24 cellular contexts compared by ENCODE assay signal in genomic region chr2:156581280-156581679, GRCh38.
DNase-seq lines count a peak whose midpoint lies in the region; ATAC-seq, FAIRE-seq and TF ChIP-seq lines count a peak whose summit lies in the region.
"Had no signal": no experiment of that assay in that cellular context is flagged by ENCODE, and none has a peak within 500 bp of the region (broad histone marks: within the 10 kb centered on the region; RNA-seq: fewer than 3 reads in every experiment).

No MANE protein-coding gene starts in this region.

- H3K4me3 Mint-ChIP-seq in T-helper 2 cell treated with Interferon-gamma antibody and Interleukin-4, amounts not matched to agents 5 μg/mL and 100 μg/mL, for 36 hours: peak overlapping the region; percentile 67
- H3K4me3 Mint-ChIP-seq: CD14-positive monocyte; CD4-positive, alpha-beta T cell; CD8-positive, alpha-beta memory T cell; GM23338; H9 had no signal

- peaks cover 23% of the 10 kb centered on the region for H3K4me1 Mint-ChIP-seq in T-helper 2 cell treated with Interferon-gamma antibody and Interleukin-4, amounts not matched to agents 5 μg/mL and 100 μg/mL, for 36 hours (ENCODE audit: low read depth)

- no peak overlapping the region for H3K56ac ChIP-seq in IMR-90 (ENCODE audit: extremely low read depth, insufficient read depth, low read length)

- H3K4me3 ChIP-seq in IMR-90 (ENCODE audit: insufficient read depth, low read depth, low read length) (no peak overlapping the region), K562 (no peak overlapping the region)
- H3K4me3 ChIP-seq: A549; BLaER1 treated with 17β-estradiol and CSF1 and Interleukin-3, amounts not matched to agents 10 nM and 100 nM; GM23338 had no signal

- peak; percentile 17; the same call in 1 of the 2 replicates for ATAC-seq in IMR-90 (ENCODE audit: low read depth)
- peak; percentile 79 for ATAC-seq in K562
- ATAC-seq in GM21723 (IDR thresholded peaks at IDR 0.05; ENCODE audit: unreplicated experiment): no peak
- no peak for ATAC-seq in HG03378 (IDR thresholded peaks at IDR 0.05; ENCODE audit: unreplicated experiment)
- no peak for ATAC-seq in Right ventricle myocardium superior (ENCODE audit: poor library complexity)
- ATAC-seq: A549, GM23338, HCT116 had no signal

- no peaks in the 10 kb centered on the region for H3K27me3 ChIP-seq in IMR-90 (ENCODE audit: control insufficient read depth, insufficient read depth, low read length)
- H3K27me3 ChIP-seq in K562 (ENCODE audit: control insufficient read depth in 2 of 2, insufficient read depth in 2 of 2, low read length in 2 of 2): no peaks in the 10 kb centered on the region
- H3K27me3 ChIP-seq: BE2C; BLaER1 treated with 17β-estradiol and CSF1 and Interleukin-3, amounts not matched to agents 10 nM and 100 nM had no signal

- no TSS peak for BruUV-seq in IMR-90 (replicated peaks; lab: Mats Ljungman, UMichigan)
- BruUV-seq in K562 (replicated peaks; lab: Mats Ljungman, UMichigan): no TSS peak

- peaks cover 31% of the 10 kb centered on the region for H3K36me3 Mint-ChIP-seq in T-helper 2 cell treated with Interferon-gamma antibody and Interleukin-4, amounts not matched to agents 5 μg/mL and 100 μg/mL, for 36 hours (ENCODE audit: low read depth)

- DNase-seq in T-helper 2 cell treated with Interferon-gamma antibody and Interleukin-4, amounts not matched to agents 5 μg/mL and 100 μg/mL, for 36 hours (ENCODE audit: low spot score): no peak
- no peak for DNase-seq in T-helper 2 cell
- DNase-seq in IMR-90: no peak
- DNase-seq in K562 (ENCODE audit: extremely low read depth in 1 of 4, low spot score in 3 of 4): peak in 1 of 4 experiments; percentile 8
- DNase-seq in Right ventricle myocardium superior: no peak
- DNase-seq: 8988T; ACHN; AML-193; BE2C; CD4-positive, alpha-beta T cell; CD8-positive, alpha-beta memory T cell; DMS 273 treated with DMSO at 0.1 percent for 48 hours; DMS79; H9 had no signal

- H2AFZ ChIP-seq in IMR-90 (replicated peaks; ENCODE audit: low read length, poor library complexity): no peak overlapping the region
- no peak overlapping the region for H2AFZ ChIP-seq in K562 (ENCODE audit: low read depth, low read length)
- H2AFZ ChIP-seq: GM23338 had no signal

- H3K9me1 ChIP-seq in IMR-90 (ENCODE audit: insufficient read depth, low read length) (no peaks in the 10 kb centered on the region), K562 (ENCODE audit: control insufficient read depth, insufficient read depth, low read length) (no peaks in the 10 kb centered on the region)

- no peak overlapping the region for H3K27ac ChIP-seq in IMR-90 (ENCODE audit: insufficient read depth, low read length)
- no peak overlapping the region for H3K27ac ChIP-seq in K562 (ENCODE audit: extremely low read depth, low read depth, low read length)
- H3K27ac ChIP-seq: A549; BLaER1 treated with 17β-estradiol and CSF1 and Interleukin-3, amounts not matched to agents 10 nM and 100 nM had no signal

- no peaks in the 10 kb centered on the region for H3K79me1 ChIP-seq in IMR-90 (ENCODE audit: low read depth in 1 of 2, low read length in 2 of 2)

- no peak overlapping the region for H3K4ac ChIP-seq in IMR-90 (ENCODE audit: low read depth, low read length)

- TF ChIP-seq CTCF in IMR-90 (conservative IDR thresholded peaks at IDR 0.05; ENCODE audit: low read depth, low read length) (no peak), K562 (IDR thresholded peaks at IDR 0.05 in 2 of 3, conservative IDR thresholded peaks at IDR 0.05 in 1 of 3; ENCODE audit: insufficient read depth in 2 of 3, low read depth in 1 of 3, low read length in 3 of 3) (no peak)

- no peaks in the 10 kb centered on the region for H3K79me2 ChIP-seq in K562 (ENCODE audit: control insufficient read depth, insufficient read depth, low read length)

- no peak overlapping the region for H2BK20ac ChIP-seq in IMR-90 (ENCODE audit: low read depth, low read length)

- H4K5ac ChIP-seq in IMR-90 (ENCODE audit: low read depth, low read length): no peak overlapping the region

- no peaks in the 10 kb centered on the region for H3K9me3 ChIP-seq in IMR-90 (ENCODE audit: control insufficient read depth, insufficient read depth, low read length)
- no peaks in the 10 kb centered on the region for H3K9me3 ChIP-seq in K562 (replicated peaks; ENCODE audit: control insufficient read depth, insufficient read depth, low read depth, low read length)
- H3K9me3 ChIP-seq: A549; BE2C; BLaER1 treated with 17β-estradiol and CSF1 and Interleukin-3, amounts not matched to agents 10 nM and 100 nM had no signal

- H2BK120ac ChIP-seq in IMR-90 (ENCODE audit: low read depth, low read length): no peak overlapping the region

- H3K4me1 ChIP-seq in IMR-90 (ENCODE audit: control insufficient read depth, insufficient read depth, low read length) (no peaks in the 10 kb centered on the region), K562 (replicated peaks in 1 of 2; ENCODE audit: control insufficient read depth in 2 of 2, insufficient read depth in 2 of 2, low read length in 2 of 2) (no peaks in the 10 kb centered on the region)
- H3K4me1 ChIP-seq: A549, BE2C had no signal

- peak; percentile 51 for FAIRE-seq in K562 (lab: Jason Lieb, UNC)
- FAIRE-seq: A549, D721Med, G401.6, GM12892 had no signal

- CTCF ChIA-PET in IMR-90 (lab: Yijun Ruan, JAX) (interaction anchor here (1.3 to 1.5 kb wide), 2 partner anchors 11 to 246 kb away, joined by 4 to 6 read pairs; no protein-coding TSS in a partner anchor), K562 (lab: Yijun Ruan, JAX; ENCODE audit: low intra/inter-chr PET ratio) (no interaction called here)

- no peaks in the 10 kb centered on the region for H4K20me1 ChIP-seq in IMR-90 (ENCODE audit: insufficient read depth, low read length)
- no peaks in the 10 kb centered on the region for H4K20me1 ChIP-seq in K562 (replicated peaks; ENCODE audit: control insufficient read depth, insufficient read depth, low read length)
- H4K20me1 ChIP-seq: BLaER1 treated with 17β-estradiol and CSF1 and Interleukin-3, amounts not matched to agents 10 nM and 100 nM had no signal

- H3K14ac ChIP-seq in IMR-90 (replicated peaks; ENCODE audit: low read depth, low read length): no peak overlapping the region

- POLR2A ChIA-PET in IMR-90 (lab: Charles Lee; ENCODE audit: unreplicated experiment) (no interaction called here), K562 (lab: Yijun Ruan, JAX) (interaction anchor here (1.0 kb wide), 1 partner anchor 27 kb away, joined by 3 read pairs; no protein-coding TSS in a partner anchor)

- WGBS in IMR-90 (ENCODE audit: extremely low coverage in 2 of 2, insufficient read length in 1 of 2), 2 experiments: no CpG with 5 or more reads among the region's 2 CpGs
- 19% methylated on average over 2 of the region's 2 CpGs for WGBS in K562 (ENCODE audit: insufficient coverage, low coverage, missing lambda C conversion rate)

- H2BK15ac ChIP-seq in IMR-90 (ENCODE audit: low read depth, low read length): no peak overlapping the region

- H3K18ac ChIP-seq in IMR-90 (ENCODE audit: low read depth, low read length): no peak overlapping the region

- TF ChIP-seq POLR2A in IMR-90 (IDR thresholded peaks at IDR 0.05; ENCODE audit: low read depth, low read length) (no peak), K562 (conservative IDR thresholded peaks at IDR 0.05) (no peak)

- no peak for TF ChIP-seq RAD21 in IMR-90 (IDR thresholded peaks at IDR 0.05; ENCODE audit: low read length)
- peak in 1 of 2 experiments; percentile 41; a peak in 2 of 4 replicates for TF ChIP-seq RAD21 in K562 (CRISPR knock-in tag; conservative IDR thresholded peaks at IDR 0.05 in 1 of 2, IDR thresholded peaks at IDR 0.05 in 1 of 2)

- dilution Hi-C loops in IMR-90 (cut with HindIII; ENCODE audit: low sequenced_read_pairs, unreplicated experiment): no loop called here

- no peak overlapping the region for H3K4me2 ChIP-seq in IMR-90 (ENCODE audit: low read depth, low read length)
- H3K4me2 ChIP-seq in K562 (ENCODE audit: insufficient read depth, low read length): no peak overlapping the region
- H3K4me2 ChIP-seq: A549; BLaER1 treated with 17β-estradiol and CSF1 and Interleukin-3, amounts not matched to agents 10 nM and 100 nM; GM23338 had no signal

- TF ChIP-seq EP300 in K562 (IDR thresholded peaks at IDR 0.05; ENCODE audit: low read length): peak; percentile 24; the same call in 1 of the 2 replicates

- H3K27me3 Mint-ChIP-seq in T-helper 2 cell treated with Interferon-gamma antibody and Interleukin-4, amounts not matched to agents 5 μg/mL and 100 μg/mL, for 36 hours (ENCODE audit: low read depth): no peaks in the 10 kb centered on the region
- H3K27me3 Mint-ChIP-seq: CD4-positive, alpha-beta T cell; CD8-positive, alpha-beta memory T cell had no signal

- no peak overlapping the region for H4K91ac ChIP-seq in IMR-90 (ENCODE audit: insufficient read depth, low read depth, low read length)

- in situ Hi-C loops in IMR-90 (cut with MboI; ENCODE audit: low sequenced_read_pairs): loop anchor here (10.0 to 25.0 kb wide), 3 partner anchors 244 to 1194 kb away; partner anchors contain the start of gene NR4A2
- in situ Hi-C loops in K562 (cut with MboI): loop anchor here (10.0 kb wide), 1 partner anchor 246 kb away; the partner anchor contains the start of gene NR4A2

- H3K27ac Mint-ChIP-seq in T-helper 2 cell treated with Interferon-gamma antibody and Interleukin-4, amounts not matched to agents 5 μg/mL and 100 μg/mL, for 36 hours: no peak overlapping the region
- H3K27ac Mint-ChIP-seq: CD4-positive, alpha-beta T cell; GM23338; H9 had no signal

- no peaks in the 10 kb centered on the region for H3K9me3 Mint-ChIP-seq in T-helper 2 cell treated with Interferon-gamma antibody and Interleukin-4, amounts not matched to agents 5 μg/mL and 100 μg/mL, for 36 hours
- H3K9me3 Mint-ChIP-seq: CD14-positive monocyte; CD4-positive, alpha-beta T cell; CD8-positive, alpha-beta memory T cell; GM23338; H9 had no signal

- H3K9ac ChIP-seq in IMR-90 (ENCODE audit: low read depth, low read length) (no peak overlapping the region), K562 (ENCODE audit: insufficient read depth in 1 of 2, low read depth in 2 of 2, low read length in 2 of 2) (no peak overlapping the region)
- H3K9ac ChIP-seq: BLaER1 treated with 17β-estradiol and CSF1 and Interleukin-3, amounts not matched to agents 10 nM and 100 nM had no signal

- H2AK5ac ChIP-seq in IMR-90 (ENCODE audit: low read depth, low read length): no peak overlapping the region

- no peaks in the 10 kb centered on the region for H3K36me3 ChIP-seq in IMR-90 (ENCODE audit: control insufficient read depth, insufficient read depth, low read length)
- no peaks in the 10 kb centered on the region for H3K36me3 ChIP-seq in K562 (ENCODE audit: control insufficient read depth, insufficient read depth, low read length)
- H3K36me3 ChIP-seq: BE2C had no signal

- no peak overlapping the region for H3K23ac ChIP-seq in IMR-90 (ENCODE audit: low read depth, low read length)

- no peak overlapping the region for H2AK9ac ChIP-seq in IMR-90 (replicated peaks; ENCODE audit: low read depth, low read length, poor library complexity)

- H2BK5ac ChIP-seq in IMR-90 (ENCODE audit: low read depth, low read length, poor library complexity, severe bottlenecking): no peak overlapping the region

- intact Hi-C loops in IMR-90 (cut with micrococcal nuclease): no loop called here
- intact Hi-C loops in K562 (cut with micrococcal nuclease): loop anchor here (2.0 to 10.0 kb wide), 2 partner anchors 146 to 246 kb away; partner anchors contain the start of gene GPD2
- intact Hi-C loops in Right ventricle myocardium superior (cut with DNase I): loop anchor here (10.0 kb wide), 1 partner anchor 386 kb away; no protein-coding TSS in a partner anchor

- no peak overlapping the region for H4K8ac ChIP-seq in IMR-90 (ENCODE audit: low read depth in 2 of 2, low read length in 2 of 2)

Comparison
In these comparisons a context has a peak if more than half of its experiments do, and no peak if none do; other contexts are left out.
1. ATAC-seq: peak in IMR-90 (single experiment) and K562 (single experiment); none in GM21723 (single experiment), HG03378 (single experiment) and Right ventricle myocardium superior (single experiment).